Comparison of ENCODE assay signal across 23 cellular contexts in genomic region chr2:121147766-121148165, GRCh38.
"Had no signal": no experiment of that assay in that cellular context is flagged by ENCODE, and none has a peak within 500 bp of the region (broad histone marks: within the 10 kb centered on the region; RNA-seq: fewer than 3 reads in every experiment).

No MANE protein-coding gene starts in this region.

- H3K4me3 ChIP-seq: adrenal gland, gastrocnemius medialis, heart right ventricle, left ventricle myocardium inferior, smooth muscle cell, transverse colon had no signal

- H3K9me3 Mint-ChIP-seq: activated CD4-positive, alpha-beta memory T cell treated with anti-CD3 and anti-CD28 coated beads, Interleukin-2, amount 10 ng/mL, durations not matched to agents 7 days and 5 days; activated naive CD4-positive, alpha-beta T cell treated with anti-CD3 and anti-CD28 coated beads, Interleukin-2, amount 50 U/mL, for 24 hours; activated T-cell treated with anti-CD3 and anti-CD28 coated beads, Interleukin-2, amount 50 U/mL, for 24 hours; natural killer cell treated with Interleukin-12 subunit alpha and Interleukin-12 subunit beta and Interleukin-15 and Interleukin-18, amount 100 ng/mL, for 72 hours had no signal

- H3K27ac ChIP-seq: adrenal gland had no signal

- H3K27me3 ChIP-seq: adrenal gland, gastrocnemius medialis, heart right ventricle, transverse colon had no signal

- H3K9me3 ChIP-seq: adrenal gland, gastrocnemius medialis, left ventricle myocardium inferior, transverse colon had no signal

- ATAC-seq: activated CD4-positive, alpha-beta T cell treated with anti-CD3 and anti-CD28 coated beads for 36 hours; gastrocnemius medialis; heart right ventricle; natural killer cell treated with Interleukin-12 subunit alpha and Interleukin-12 subunit beta and Interleukin-15 and Interleukin-18, amount 100 ng/mL, for 72 hours; right cardiac atrium; stimulated activated naive CD8-positive, alpha-beta T cell treated with anti-CD3 and anti-CD28 coated beads, Interleukin-15, Interleukin-2, amounts not matched to agents 100 U/mL and 50 U/mL, for 24 hours had no signal

- H3K27me3 Mint-ChIP-seq: activated CD4-positive, alpha-beta memory T cell treated with anti-CD3 and anti-CD28 coated beads, Interleukin-2, amount 10 ng/mL, durations not matched to agents 7 days and 5 days; activated naive CD4-positive, alpha-beta T cell treated with anti-CD3 and anti-CD28 coated beads, Interleukin-2, amount 50 U/mL, for 24 hours; activated T-cell treated with anti-CD3 and anti-CD28 coated beads, Interleukin-2, amount 50 U/mL, for 24 hours had no signal

- H3K36me3 ChIP-seq: adrenal gland, gastrocnemius medialis, heart right ventricle, left ventricle myocardium inferior, transverse colon had no signal

- H3K27ac Mint-ChIP-seq: activated CD4-positive, alpha-beta memory T cell treated with anti-CD3 and anti-CD28 coated beads, Interleukin-2, amount 10 ng/mL, durations not matched to agents 7 days and 5 days; activated CD4-positive, alpha-beta T cell treated with anti-CD3 and anti-CD28 coated beads for 36 hours; activated naive CD4-positive, alpha-beta T cell treated with anti-CD3 and anti-CD28 coated beads, Interleukin-2, amount 50 U/mL, for 24 hours; activated T-cell treated with anti-CD3 and anti-CD28 coated beads, Interleukin-2, amount 50 U/mL, for 24 hours; brain; natural killer cell treated with Interleukin-12 subunit alpha and Interleukin-12 subunit beta and Interleukin-15 and Interleukin-18, amount 100 ng/mL, for 72 hours had no signal

- H3K4me3 Mint-ChIP-seq: activated CD4-positive, alpha-beta memory T cell treated with anti-CD3 and anti-CD28 coated beads, Interleukin-2, amount 10 ng/mL, durations not matched to agents 7 days and 5 days; activated CD4-positive, alpha-beta T cell treated with anti-CD3 and anti-CD28 coated beads for 36 hours; activated naive CD4-positive, alpha-beta T cell treated with anti-CD3 and anti-CD28 coated beads, Interleukin-2, amount 50 U/mL, for 24 hours; activated T-cell treated with anti-CD3 and anti-CD28 coated beads, Interleukin-2, amount 50 U/mL, for 24 hours; brain; natural killer cell treated with Interleukin-12 subunit alpha and Interleukin-12 subunit beta and Interleukin-15 and Interleukin-18, amount 100 ng/mL, for 72 hours had no signal

- H3K4me1 Mint-ChIP-seq: activated CD4-positive, alpha-beta memory T cell treated with anti-CD3 and anti-CD28 coated beads, Interleukin-2, amount 10 ng/mL, durations not matched to agents 7 days and 5 days; activated CD4-positive, alpha-beta T cell treated with anti-CD3 and anti-CD28 coated beads for 36 hours; activated naive CD4-positive, alpha-beta T cell treated with anti-CD3 and anti-CD28 coated beads, Interleukin-2, amount 50 U/mL, for 24 hours; brain had no signal

- H3K36me3 Mint-ChIP-seq: activated naive CD4-positive, alpha-beta T cell treated with anti-CD3 and anti-CD28 coated beads, Interleukin-2, amount 50 U/mL, for 24 hours; brain; natural killer cell treated with Interleukin-12 subunit alpha and Interleukin-12 subunit beta and Interleukin-15 and Interleukin-18, amount 100 ng/mL, for 72 hours had no signal

- DNase-seq: activated CD4-positive, alpha-beta memory T cell treated with anti-CD3 and anti-CD28 coated beads, Interleukin-2, amount 10 ng/mL, durations not matched to agents 7 days and 5 days; activated CD4-positive, alpha-beta T cell treated with anti-CD3 and anti-CD28 coated beads for 36 hours; activated effector memory CD4-positive, alpha-beta T cell treated with Interleukin-2 at 50 U/mL for 16 hours; activated T-cell treated with anti-CD3 and anti-CD28 coated beads, Interleukin-2, amount 50 U/mL, for 24 hours; adrenal gland; cortex of kidney; effector CD4-positive, alpha-beta T cell; gastrocnemius medialis; heart right ventricle; left ventricle myocardium inferior; mesenchymal stem cell; nucleus accumbens; posterior cingulate gyrus; right cardiac atrium; stimulated activated CD4-positive, alpha-beta T cell treated with anti-CD3 and anti-CD28 coated beads, Interleukin-4, amount 100 ng/mL, for 4 hours; stimulated activated CD8-positive, alpha-beta memory T cell treated with anti-CD3 and anti-CD28 coated beads, Interleukin-4, amount 100 ng/mL, for 48 hours; stimulated activated naive CD8-positive, alpha-beta T cell treated with anti-CD3 and anti-CD28 coated beads, Interleukin-15, Interleukin-2, amounts not matched to agents 100 U/mL and 50 U/mL, for 24 hours; T-helper 2 cell; transverse colon had no signal
